Comparison of ENCODE assay signal across 1 cellular context in genomic region chr12:7847964-7848422, GRCh38.
TF ChIP-seq lines count a peak whose summit lies in the region.

No MANE protein-coding gene starts in this region.

TF ChIP-seq in neural cell, 6 proteins besides CTCF, POLR2A, EP300 and RAD21:
- peak; percentile 26 for TF ChIP-seq REST (IDR thresholded peaks at IDR 0.05; ENCODE audit: borderline replicate concordance)
